ENCODE assay signal across 8 cellular contexts in genomic region chr2:70085711-70086277, GRCh38. TPM values are rescaled to one million over a fixed set of nuclear protein-coding genes. Genes with fewer than 3 reads are reported as not detected.
A peak's percentile ranks its signal among the peaks of the same experiment; 100 is the strongest.
DNase-seq lines count a peak whose midpoint lies in the region; ATAC-seq and TF ChIP-seq lines count a peak whose summit lies in the region.

No MANE protein-coding gene starts in this region.

- H3K27ac ChIP-seq in cardiac muscle cell (peak overlapping the region; percentile 100), stomach smooth muscle (ENCODE audit: low read length) (peak overlapping the region; percentile 100)

- H3K27me3 ChIP-seq in cardiac muscle cell = no peaks in the 10 kb centered on the region
- H3K27me3 ChIP-seq in stomach smooth muscle (ENCODE audit: control insufficient read depth in 1 of 2, insufficient read depth in 2 of 2, low read length in 2 of 2) = no peaks in the 10 kb centered on the region

- H3K4me3 ChIP-seq in cardiac muscle cell = peak overlapping the region; percentile 63
- H3K4me3 ChIP-seq in stomach smooth muscle (ENCODE audit: low read length in 2 of 2) = peak overlapping the region; percentile 72 to 98

- peak overlapping the region; percentile 99 for H3K9ac ChIP-seq in stomach smooth muscle (ENCODE audit: low read length in 2 of 2)

- H3K4me1 ChIP-seq in cardiac muscle cell (ENCODE audit: low read depth) (peaks cover 23% of the 10 kb centered on the region), stomach smooth muscle (ENCODE audit: control insufficient read depth, insufficient read depth, low read length) (peaks cover 36% of the 10 kb centered on the region)

- peaks cover 69% of the 10 kb centered on the region for H3K36me3 Mint-ChIP-seq in activated T-helper 2 cell treated with anti-CD3 and anti-CD28 coated beads, Interferon-gamma antibody, Interleukin-2, Interleukin-4, amounts not matched to agents 10 μg/mL and 5 μg/mL and 100 μg/mL, durations not matched to agents 14 hours and 24 hours and 36 hours (ENCODE audit: low read depth)
- peaks cover 20 to 35% (median 32%) of the 10 kb centered on the region in 3 donors for H3K36me3 Mint-ChIP-seq in immature natural killer cell

- ATAC-seq in Right ventricle myocardium superior (ENCODE audit: poor library complexity) (no peak), GM18873 (IDR thresholded peaks at IDR 0.05; ENCODE audit: low FRiP score, unreplicated experiment) (no peak), GM18870 (IDR thresholded peaks at IDR 0.05; ENCODE audit: unreplicated experiment) (no peak)

- H3K27me3 Mint-ChIP-seq in activated T-helper 2 cell treated with anti-CD3 and anti-CD28 coated beads, Interferon-gamma antibody, Interleukin-2, Interleukin-4, amounts not matched to agents 10 μg/mL and 5 μg/mL and 100 μg/mL, durations not matched to agents 14 hours and 24 hours and 36 hours (ENCODE audit: low read depth) = no peaks in the 10 kb centered on the region
- H3K27me3 Mint-ChIP-seq in immature natural killer cell (ENCODE audit: low read depth in 3 of 3) = peaks cover 24 to 45% (median 41%) of the 10 kb centered on the region in 3 donors

- no peak for TF ChIP-seq CTCF in cardiac muscle cell (IDR thresholded peaks at IDR 0.05; ENCODE audit: low read depth, low read length)

- intact Hi-C loops in Right ventricle myocardium superior (cut with DNase I) = loop anchor here (1.0 to 5.0 kb wide), 2 partner anchors 57 to 173 kb away; no protein-coding TSS in a partner anchor
- intact Hi-C loops in activated T-helper 2 cell treated with anti-CD3 and anti-CD28 coated beads, Interferon-gamma antibody, Interleukin-2, Interleukin-4, amounts not matched to agents 10 μg/mL and 5 μg/mL and 100 μg/mL, durations not matched to agents 14 hours and 24 hours and 36 hours (cut with micrococcal nuclease) = loop anchor here (1.0 to 5.0 kb wide), 3 partner anchors 47 to 441 kb away; partner anchors contain the start of gene TIA1

- peaks cover 3% of the 10 kb centered on the region for H3K9me3 Mint-ChIP-seq in activated T-helper 2 cell treated with anti-CD3 and anti-CD28 coated beads, Interferon-gamma antibody, Interleukin-2, Interleukin-4, amounts not matched to agents 10 μg/mL and 5 μg/mL and 100 μg/mL, durations not matched to agents 14 hours and 24 hours and 36 hours
- H3K9me3 Mint-ChIP-seq in immature natural killer cell = peaks cover 0 to 3% (median 0%) of the 10 kb centered on the region in 6 donors

- H3K4me3 Mint-ChIP-seq in activated T-helper 2 cell treated with anti-CD3 and anti-CD28 coated beads, Interferon-gamma antibody, Interleukin-2, Interleukin-4, amounts not matched to agents 10 μg/mL and 5 μg/mL and 100 μg/mL, durations not matched to agents 14 hours and 24 hours and 36 hours (ENCODE audit: low read depth) = peak overlapping the region; percentile 78
- H3K4me3 Mint-ChIP-seq in immature natural killer cell = peak overlapping the region; percentile 88 to 99 (median 97)

- no peaks in the 10 kb centered on the region for H3K9me3 ChIP-seq in cardiac muscle cell (ENCODE audit: low read depth)
- H3K9me3 ChIP-seq in stomach smooth muscle (ENCODE audit: control insufficient read depth in 2 of 2, low read length in 2 of 2) = no peaks in the 10 kb centered on the region

- DNase-seq in cardiac muscle cell (ENCODE audit: low read depth in 1 of 2, low spot score in 1 of 2) (no peak), Right ventricle myocardium superior (no peak), immature natural killer cell (peak in 1 of 3 donors; percentile 38), CD1c-positive myeloid dendritic cell (ENCODE audit: extremely low spot score) (no peak)
- DNase-seq in activated T-helper 2 cell treated with anti-CD3 and anti-CD28 coated beads, Interferon-gamma antibody, Interleukin-2, Interleukin-4, amounts not matched to agents 10 μg/mL and 5 μg/mL and 100 μg/mL, durations not matched to agents 14 hours and 24 hours and 36 hours (ENCODE audit: low spot score) = no peak

- H3K4me1 Mint-ChIP-seq in activated T-helper 2 cell treated with anti-CD3 and anti-CD28 coated beads, Interferon-gamma antibody, Interleukin-2, Interleukin-4, amounts not matched to agents 10 μg/mL and 5 μg/mL and 100 μg/mL, durations not matched to agents 14 hours and 24 hours and 36 hours (ENCODE audit: low read depth) = peaks cover 49% of the 10 kb centered on the region
- peaks cover 66 to 68% of the 10 kb centered on the region in 2 donors for H3K4me1 Mint-ChIP-seq in immature natural killer cell

- H3K27ac Mint-ChIP-seq in activated T-helper 2 cell treated with anti-CD3 and anti-CD28 coated beads, Interferon-gamma antibody, Interleukin-2, Interleukin-4, amounts not matched to agents 10 μg/mL and 5 μg/mL and 100 μg/mL, durations not matched to agents 14 hours and 24 hours and 36 hours = peak overlapping the region; percentile 99
- H3K27ac Mint-ChIP-seq in immature natural killer cell = peak overlapping the region; percentile 99 to 100 (median 100)

- H3K36me3 ChIP-seq in cardiac muscle cell = peaks cover 19% of the 10 kb centered on the region
- H3K36me3 ChIP-seq in stomach smooth muscle (ENCODE audit: control insufficient read depth in 2 of 2, insufficient read depth in 2 of 2, low read length in 2 of 2) = peaks cover 20 to 25% of the 10 kb centered on the region in 2 donors

RNA-seq across cellular contexts. Expression of gene PCBP1, which starts 1.5 kb away (rescaled TPM):
- total RNA-seq in cardiac muscle cell (87.9 and 127 TPM in 2 replicates), Right ventricle myocardium superior (201 TPM)
- polyA plus RNA-seq in cardiac muscle cell (152 and 166 TPM in 2 replicates), immature natural killer cell (100 to 1,000 TPM; 184 to 233 (median 232) TPM)
- 433 and 442 TPM in 2 replicates for total RNA-seq in activated T-helper 2 cell treated with anti-CD3 and anti-CD28 coated beads, Interferon-gamma antibody, Interleukin-2, Interleukin-4, amounts not matched to agents 10 μg/mL and 5 μg/mL and 100 μg/mL, durations not matched to agents 14 hours and 24 hours and 36 hours
